ENCODE assay signal across 22 cellular contexts in genomic region chr1:52947490-52947889, GRCh38.
"Had no signal": no experiment of that assay in that cellular context is flagged by ENCODE, and none has a peak within 500 bp of the region (broad histone marks: within the 10 kb centered on the region; RNA-seq: fewer than 3 reads in every experiment).

No MANE protein-coding gene starts in this region.

- H3K27me3 ChIP-seq: ascending aorta, brain microvascular endothelial cell, left lung, ovary, stomach, testis had no signal

- H3K27ac Mint-ChIP-seq: activated CD8-positive, alpha-beta T cell treated with anti-CD3 and anti-CD28 coated beads, Interleukin-2, amount 10 ng/mL, durations not matched to agents 7 days and 5 days; dendritic cell treated with granulocyte-macrophage colony-stimulating factor and Interleukin-4, amounts not matched to agents 40 ng/mL and 50 ng/mL, for 4 days; natural killer cell; T-helper 1 cell treated with Interleukin-12 subunit alpha and Interleukin-12 subunit beta and Interleukin-4 antibody, amounts not matched to agents 30 μg/mL and 1 μg/mL, for 36 hours; type B pancreatic cell had no signal

- ATAC-seq: activated CD8-positive, alpha-beta T cell treated with anti-CD3 and anti-CD28 coated beads, Interleukin-2, amount 10 ng/mL, durations not matched to agents 7 days and 5 days; natural killer cell had no signal

- H3K27me3 Mint-ChIP-seq: dendritic cell treated with granulocyte-macrophage colony-stimulating factor and Interleukin-4, amounts not matched to agents 40 ng/mL and 50 ng/mL, for 4 days; type B pancreatic cell had no signal

- H3K36me3 ChIP-seq: brain microvascular endothelial cell, ovary, prostate gland had no signal

- DNase-seq: activated CD4-positive, alpha-beta T cell treated with anti-CD3 and anti-CD28 coated beads, Interleukin-2, amount 50 U/mL, for 1 hour; activated CD4-positive, CD25-positive, alpha-beta regulatory T cell; activated CD8-positive, alpha-beta T cell treated with anti-CD3 and anti-CD28 coated beads, Interleukin-2, amount 10 ng/mL, durations not matched to agents 7 days and 5 days; activated effector memory CD4-positive, alpha-beta T cell treated with anti-CD3 and anti-CD28 coated beads, Interleukin-2, amount 50 U/mL, for 16 hours; activated naive CD4-positive, alpha-beta T cell treated with anti-CD3 and anti-CD28 coated beads, Interleukin-2, amount 50 U/mL, for 16 hours; brain microvascular endothelial cell; caudate nucleus; effector CD8-positive, alpha-beta T cell; foreskin melanocyte; left lung; mammary epithelial cell; midbrain; natural killer cell; stimulated activated CD4-positive, alpha-beta T cell treated with anti-CD3 and anti-CD28 coated beads, Interleukin-1b, Interleukin-23, amount 100 ng/mL, for 48 hours; stomach; testis had no signal

- H3K36me3 Mint-ChIP-seq: natural killer cell had no signal

- H3K9me3 ChIP-seq: ascending aorta, left lung, ovary, prostate gland, stomach, testis had no signal

- H3K9me3 Mint-ChIP-seq: dendritic cell treated with granulocyte-macrophage colony-stimulating factor and Interleukin-4, amounts not matched to agents 40 ng/mL and 50 ng/mL, for 4 days; natural killer cell; type B pancreatic cell had no signal

- H3K27ac ChIP-seq: brain microvascular endothelial cell, left lung, ovary, prostate gland, stomach, testis had no signal

- H3K4me3 Mint-ChIP-seq: activated CD8-positive, alpha-beta T cell treated with anti-CD3 and anti-CD28 coated beads, Interleukin-2, amount 10 ng/mL, durations not matched to agents 7 days and 5 days; dendritic cell treated with granulocyte-macrophage colony-stimulating factor and Interleukin-4, amounts not matched to agents 40 ng/mL and 50 ng/mL, for 4 days; natural killer cell; T-helper 1 cell treated with Interleukin-12 subunit alpha and Interleukin-12 subunit beta and Interleukin-4 antibody, amounts not matched to agents 30 μg/mL and 1 μg/mL, for 36 hours; type B pancreatic cell had no signal

- H3K4me1 Mint-ChIP-seq: natural killer cell had no signal

- H3K4me1 ChIP-seq: ascending aorta, left lung, prostate gland, testis had no signal

- H3K4me3 ChIP-seq: ascending aorta, left lung, ovary, prostate gland, stomach, testis had no signal
